Comparison of ENCODE assay signal across 8 cellular contexts in genomic region chr19:50658438-50659317, GRCh38. TPM values are rescaled to one million over a fixed set of nuclear protein-coding genes. Genes with fewer than 3 reads are reported as not detected.
A peak's percentile ranks its signal among the peaks of the same experiment; 100 is the strongest.
DNase-seq lines count a peak whose midpoint lies in the region; ATAC-seq and TF ChIP-seq lines count a peak whose summit lies in the region.

No MANE protein-coding gene starts in this region.

- peak overlapping the region in 1 of 2 donors; percentile 74 for H3K27ac Mint-ChIP-seq in T-cell
- H3K27ac Mint-ChIP-seq in MCF 10A (ENCODE audit: low read depth, unreplicated experiment): no peak overlapping the region

- CTCF ChIA-PET in T-cell (lab: Charles Lee): no interaction called here
- CTCF ChIA-PET in MCF 10A (lab: Yijun Ruan, JAX): interaction anchor here (1.1 kb wide), 1 partner anchor 11 kb away, joined by 4 read pairs; no protein-coding TSS in a partner anchor

- peaks cover 75 to 78% of the 10 kb centered on the region in 2 donors for H3K27me3 Mint-ChIP-seq in T-cell
- peaks cover 19% of the 10 kb centered on the region for H3K27me3 Mint-ChIP-seq in MCF 10A (ENCODE audit: insufficient read depth, unreplicated experiment)

- ATAC-seq in T-cell (replicated peaks in 1 of 4) (peak; percentile 42 to 68 (median 53)), GM19452 (IDR thresholded peaks at IDR 0.05; ENCODE audit: unreplicated experiment) (no peak)

- DNase-seq in AG09309 (ENCODE audit: low read depth): no peak
- DNase-seq in HT1080 (ENCODE audit: low read depth): peak; percentile 88
- DNase-seq in T-cell: peak in 30 of 34 experiments; percentile 7 to 64 (median 36)
- no peak for DNase-seq in MCF 10A (ENCODE audit: unreplicated experiment)
- DNase-seq in iris pigment epithelial cell (ENCODE audit: low read depth): peak; percentile 84
- peak; percentile 49 to 54 for DNase-seq in stimulated activated CD4-positive, alpha-beta T cell treated with anti-CD3 and anti-CD28 coated beads, Interleukin-15, amount 100 ng/mL, for 48 hours (ENCODE audit: low read depth in 2 of 2)
- DNase-seq in NCI-H526 (lab: John Stamatoyannopoulos, UW): no peak

- peak overlapping the region; percentile 44 for H3K4me3 ChIP-seq in AG09309 (ENCODE audit: control insufficient read depth, low read depth, low read length)

- H3K4me3 Mint-ChIP-seq in T-cell (peak overlapping the region; percentile 45 to 82 (median 61)), MCF 10A (ENCODE audit: unreplicated experiment) (peak overlapping the region; percentile 64)

- POLR2A ChIA-PET in T-cell (lab: Charles Lee) (no interaction called here), MCF 10A (lab: Yijun Ruan, JAX) (no interaction called here)

- no peak for TF ChIP-seq CTCF in AG09309 (IDR thresholded peaks at IDR 0.05; ENCODE audit: control insufficient read depth, insufficient read depth, low read depth, low read length, missing control alignments)
- no peak for TF ChIP-seq CTCF in MCF 10A (IDR thresholded peaks at IDR 0.05; ENCODE audit: unreplicated experiment)

- H3K4me1 Mint-ChIP-seq in T-cell: peaks cover 14 to 19% (median 18%) of the 10 kb centered on the region in 3 donors
- H3K4me1 Mint-ChIP-seq in MCF 10A (ENCODE audit: insufficient read depth, unreplicated experiment): peaks cover 6% of the 10 kb centered on the region

- BruUV-seq in MCF 10A (replicated peaks; lab: Mats Ljungman, UMichigan): no TSS peak

- H3K36me3 Mint-ChIP-seq in T-cell: no peaks in the 10 kb centered on the region
- peaks cover 6% of the 10 kb centered on the region for H3K36me3 Mint-ChIP-seq in MCF 10A (ENCODE audit: insufficient read depth, unreplicated experiment)

- peaks cover 4 to 22% (median 13%) of the 10 kb centered on the region in 3 donors for H3K9me3 Mint-ChIP-seq in T-cell
- H3K9me3 Mint-ChIP-seq in MCF 10A (ENCODE audit: unreplicated experiment): peaks cover 51% of the 10 kb centered on the region

- intact Hi-C loops in MCF 10A (cut with micrococcal nuclease): no loop called here

RNA-seq across cellular contexts. Expression of gene C19orf81, which starts 9.4 kb away (rescaled TPM):
- 1.1 and 3.2 TPM in 2 replicates for total RNA-seq in HT1080 (2014; rRNA removed; shearing (Covaris generic))
- polyA plus RNA-seq in HT1080 (2015; cell fraction: cytosol; rRNA removed): 0.60 and 2.7 TPM in 2 replicates
- 0.78 TPM in 1 of 2 replicates, not detected in the other for polyA plus RNA-seq in HT1080 (2015; cell fraction: nucleus; rRNA removed)
- total RNA-seq in T-cell (1 to 10 TPM in 1 of 5 donors, not detected in 4; 1.5 TPM), MCF 10A (2022) (not detected in 2 replicates)

RNA-seq across cellular contexts. Expression of gene SYT3, which starts 19.0 kb away (rescaled TPM):
- 0.13 TPM in 1 of 2 replicates, not detected in the other for total RNA-seq in HT1080 (2014; rRNA removed; shearing (Covaris generic))
- 0.03 and 0.06 TPM in 2 replicates for polyA plus RNA-seq in HT1080 (2015; cell fraction: cytosol; rRNA removed)
- 0.05 and 0.27 TPM in 2 replicates for polyA plus RNA-seq in HT1080 (2015; cell fraction: nucleus; rRNA removed)
- total RNA-seq in T-cell: under 1 TPM in 3 of 5 donors, not detected in 2; 0.41 to 0.68 (median 0.57) TPM
- not detected in 2 replicates for total RNA-seq in MCF 10A (2022)

Comparison
In these comparisons a context has a peak if more than half of its experiments do, and no peak if none do; other contexts are left out.
1. DNase-seq: peak in HT1080 (single experiment), T-cell (30 of 34), iris pigment epithelial cell (single experiment) and stimulated activated CD4-positive, alpha-beta T cell treated with anti-CD3 and anti-CD28 coated beads, Interleukin-15, amount 100 ng/mL, for 48 hours (2 of 2); none in AG09309 (single experiment), MCF 10A (single experiment) and NCI-H526 (0 of 2).